Comparison of ENCODE assay signal across 32 cellular contexts in genomic region chr11:70124321-70125061, GRCh38. TPM values are rescaled to one million over a fixed set of nuclear protein-coding genes. Genes with fewer than 3 reads are reported as not detected.
DNase-seq lines count a peak whose midpoint lies in the region; ATAC-seq, FAIRE-seq and TF ChIP-seq lines count a peak whose summit lies in the region.
"Had no signal": no experiment of that assay in that cellular context is flagged by ENCODE, and none has a peak within 500 bp of the region (broad histone marks: within the 10 kb centered on the region; RNA-seq: fewer than 3 reads in every experiment).

No MANE protein-coding gene starts in this region.

- peak overlapping the region in 5 of 11 experiments; percentile 4 to 66 (median 52); a peak in 7 of 22 replicates for H3K9ac ChIP-seq in BLaER1 treated with 17β-estradiol and CSF1 and Interleukin-3, amounts not matched to agents 10 nM and 100 nM
- H3K9ac ChIP-seq in IMR-90 (ENCODE audit: low read depth, low read length) (no peak overlapping the region), kidney (ENCODE audit: low read length in 2 of 2) (no peak overlapping the region)
- H3K9ac ChIP-seq: parathyroid adenoma, SK-N-SH had no signal

- peaks cover 0 to 15% of the 10 kb centered on the region in 2 experiments; a peak in 1 of 4 replicates for H3K79me1 ChIP-seq in IMR-90 (ENCODE audit: low read depth in 1 of 2, low read length in 2 of 2)

- CTCF ChIA-PET in IMR-90 (lab: Yijun Ruan, JAX) = no interaction called here

- no peaks in the 10 kb centered on the region for H3K9me3 ChIP-seq in BLaER1 treated with 17β-estradiol and CSF1 and Interleukin-3, amounts not matched to agents 10 nM and 100 nM (replicated peaks in 1 of 11)
- H3K9me3 ChIP-seq in IMR-90 (ENCODE audit: control insufficient read depth, insufficient read depth, low read length) (no peaks in the 10 kb centered on the region), kidney (ENCODE audit: control insufficient read depth in 1 of 2, low read length in 2 of 2) (no peaks in the 10 kb centered on the region), thoracic aorta (no peaks in the 10 kb centered on the region), mucosa of descending colon (no peaks in the 10 kb centered on the region)
- H3K9me3 ChIP-seq: esophagus squamous epithelium, heart right ventricle, lower lobe of right lung, SK-N-SH, spleen, tibial nerve had no signal

- no peak overlapping the region for H3K4ac ChIP-seq in IMR-90 (ENCODE audit: low read depth, low read length)

- peak overlapping the region; percentile 63 for H2AFZ ChIP-seq in IMR-90 (replicated peaks; ENCODE audit: low read length, poor library complexity)
- H2AFZ ChIP-seq: parathyroid adenoma had no signal

- no peak overlapping the region for H3K56ac ChIP-seq in IMR-90 (ENCODE audit: extremely low read depth, insufficient read depth, low read length)

- H2AK9ac ChIP-seq in IMR-90 (replicated peaks; ENCODE audit: low read depth, low read length, poor library complexity) = peak overlapping the region; percentile 42

- H2BK15ac ChIP-seq in IMR-90 (ENCODE audit: low read depth, low read length) = no peak overlapping the region

- no peaks in the 10 kb centered on the region for H3K36me3 ChIP-seq in BLaER1 treated with 17β-estradiol and CSF1 and Interleukin-3, amounts not matched to agents 10 nM and 100 nM
- H3K36me3 ChIP-seq in IMR-90 (ENCODE audit: control insufficient read depth, insufficient read depth, low read length) = peaks cover 1% of the 10 kb centered on the region; the same call in 1 of the 2 replicates
- H3K36me3 ChIP-seq in kidney (ENCODE audit: control insufficient read depth in 1 of 2, insufficient read depth in 2 of 2, low read length in 2 of 2) = no peaks in the 10 kb centered on the region
- H3K36me3 ChIP-seq in thoracic aorta = peaks cover 5% of the 10 kb centered on the region
- no peaks in the 10 kb centered on the region for H3K36me3 ChIP-seq in mucosa of descending colon (ENCODE audit: low read depth)
- H3K36me3 ChIP-seq: esophagus squamous epithelium, lower lobe of right lung, spleen, tibial nerve had no signal

- TF ChIP-seq POLR2A in IMR-90 (IDR thresholded peaks at IDR 0.05; ENCODE audit: low read depth, low read length) (no peak), lower leg skin (IDR thresholded peaks at IDR 0.05) (no peak)

- H3K27me3 ChIP-seq in BLaER1 treated with 17β-estradiol and CSF1 and Interleukin-3, amounts not matched to agents 10 nM and 100 nM = peaks cover 0 to 20% (median 0%) of the 10 kb centered on the region in 11 experiments; a peak in 6 of 22 replicates
- H3K27me3 ChIP-seq in IMR-90 (ENCODE audit: control insufficient read depth, insufficient read depth, low read length) (no peaks in the 10 kb centered on the region), thoracic aorta (replicated peaks; ENCODE audit: insufficient read depth) (no peaks in the 10 kb centered on the region)
- H3K27me3 ChIP-seq: foreskin keratinocyte, heart right ventricle, tibial nerve had no signal

- DNase-seq in IMR-90 (no peak), kidney (peak; percentile 83), thoracic aorta (ENCODE audit: low spot score) (peak; percentile 69), lower leg skin (ENCODE audit: low spot score in 2 of 2) (no peak), mucosa of descending colon (no peak), SKM-1 treated with dmso at 0.1 percent for 144 hours (lab: John Stamatoyannopoulos, UW; ENCODE audit: unreplicated experiment) (no peak)
- DNase-seq: activated CD4-positive, alpha-beta T cell treated with anti-CD3 and anti-CD28 coated beads, Interleukin-2, amount 50 U/mL, for 4 hours; activated naive CD8-positive, alpha-beta T cell treated with anti-CD3 and anti-CD28 coated beads, Interleukin-2, amount 50 U/mL, for 24 hours; activated T-cell treated with anti-CD3 and anti-CD28 coated beads, Interleukin-2, amount 50 U/mL, for 48 hours; C1 segment of cervical spinal cord; cerebellar nuclear complex; DMS53; esophagus squamous epithelium; GDM1; H9; heart right ventricle; lower lobe of right lung; NCI-H1092; NCI-H1930; NCI-H524; NK-92 treated with Interleukin-12 subunit alpha and Interleukin-12 subunit beta, amount 100 ng/mL, for 24 hours; SK-N-SH; spleen; stimulated activated CD4-positive, alpha-beta T cell treated with anti-CD3 and anti-CD28 coated beads, Interleukin-2, amount 100 ng/mL, for 24 hours had no signal

- H3K27ac ChIP-seq in BLaER1 treated with 17β-estradiol and CSF1 and Interleukin-3, amounts not matched to agents 10 nM and 100 nM = peak overlapping the region in 7 of 11 experiments; percentile 29 to 77 (median 73); a peak in 14 of 22 replicates
- H3K27ac ChIP-seq in IMR-90 (ENCODE audit: insufficient read depth, low read length) (no peak overlapping the region), kidney (ENCODE audit: low read depth in 2 of 2, low read length in 2 of 2) (no peak overlapping the region), thoracic aorta (peak overlapping the region; percentile 49 to 74)
- H3K27ac ChIP-seq: foreskin keratinocyte, lower lobe of right lung, parathyroid adenoma, spleen, tibial nerve had no signal

- no peak overlapping the region for H3K14ac ChIP-seq in IMR-90 (replicated peaks; ENCODE audit: low read depth, low read length)

- dilution Hi-C loops in IMR-90 (cut with HindIII; ENCODE audit: low sequenced_read_pairs, unreplicated experiment) = no loop called here

- in situ Hi-C loops in IMR-90 (cut with MboI; ENCODE audit: low sequenced_read_pairs) = no loop called here

- ATAC-seq in IMR-90 (ENCODE audit: low read depth) (no peak), thoracic aorta (ENCODE audit: insufficient number of reproducible peaks, low FRiP score, low read depth) (peak; percentile 67), mucosa of descending colon (no peak), HG02759 (IDR thresholded peaks at IDR 0.05; ENCODE audit: unreplicated experiment) (no peak)
- ATAC-seq: activated naive CD8-positive, alpha-beta T cell treated with anti-CD3 and anti-CD28 coated beads, Interleukin-2, amount 50 U/mL, for 24 hours; foreskin keratinocyte; lower lobe of right lung had no signal

- no peak overlapping the region for H2BK120ac ChIP-seq in IMR-90 (ENCODE audit: low read depth, low read length)

- no peak overlapping the region for H3K18ac ChIP-seq in IMR-90 (ENCODE audit: low read depth, low read length)

- FAIRE-seq in kidney (lab: Jason Lieb, UNC) = no peak
- FAIRE-seq: TTC549 had no signal

- 92% methylated on average over 12 of the region's 24 CpGs; no CpG with 5 or more reads in 1 of the 2 experiments for WGBS in IMR-90 (ENCODE audit: extremely low coverage in 2 of 2, insufficient read length in 1 of 2), 2 experiments
- 32 to 48% methylated on average over 24 of the region's 24 CpGs for WGBS in lower leg skin, 2 donors

- H4K20me1 ChIP-seq in BLaER1 treated with 17β-estradiol and CSF1 and Interleukin-3, amounts not matched to agents 10 nM and 100 nM = peaks cover 0 to 5% (median 0%) of the 10 kb centered on the region in 11 experiments; a peak in 1 of 22 replicates
- H4K20me1 ChIP-seq in IMR-90 (ENCODE audit: insufficient read depth, low read length) = no peaks in the 10 kb centered on the region

- TF ChIP-seq CTCF in IMR-90 (conservative IDR thresholded peaks at IDR 0.05; ENCODE audit: low read depth, low read length) = no peak
- no peak for TF ChIP-seq CTCF in kidney (IDR thresholded peaks at IDR 0.05; ENCODE audit: borderline replicate concordance, extremely low read depth, insufficient read depth)
- TF ChIP-seq CTCF in thoracic aorta (IDR thresholded peaks at IDR 0.05) = no peak
- no peak for TF ChIP-seq CTCF in lower leg skin (IDR thresholded peaks at IDR 0.05)
- TF ChIP-seq CTCF in mucosa of descending colon (IDR thresholded peaks at IDR 0.05) = no peak

- H3K23ac ChIP-seq in IMR-90 (ENCODE audit: low read depth, low read length) = no peak overlapping the region

- H3K4me1 ChIP-seq in BLaER1 treated with 17β-estradiol and CSF1 and Interleukin-3, amounts not matched to agents 10 nM and 100 nM = peaks cover 11 to 66% (median 57%) of the 10 kb centered on the region in 10 experiments; a peak in 19 of 20 replicates
- peaks cover 17% of the 10 kb centered on the region for H3K4me1 ChIP-seq in IMR-90 (ENCODE audit: control insufficient read depth, insufficient read depth, low read length)
- H3K4me1 ChIP-seq in kidney (ENCODE audit: control insufficient read depth in 1 of 2, insufficient read depth in 1 of 2, low read depth in 1 of 2, low read length in 2 of 2) = no peaks in the 10 kb centered on the region
- peaks cover 27 to 80% of the 10 kb centered on the region in 2 donors for H3K4me1 ChIP-seq in thoracic aorta (ENCODE audit: control insufficient read depth in 1 of 2, low read depth in 2 of 2)
- no peaks in the 10 kb centered on the region for H3K4me1 ChIP-seq in mucosa of descending colon (ENCODE audit: low read depth)
- H3K4me1 ChIP-seq: lower lobe of right lung, parathyroid adenoma had no signal

- H3K4me3 ChIP-seq in BLaER1 treated with 17β-estradiol and CSF1 and Interleukin-3, amounts not matched to agents 10 nM and 100 nM = no peak overlapping the region; a peak in 1 of 20 replicates
- H3K4me3 ChIP-seq in IMR-90 (ENCODE audit: insufficient read depth, low read depth, low read length) = no peak overlapping the region
- no peak overlapping the region for H3K4me3 ChIP-seq in kidney (ENCODE audit: low read length in 2 of 2)
- no peak overlapping the region for H3K4me3 ChIP-seq in thoracic aorta
- H3K4me3 ChIP-seq in lower leg skin (ENCODE audit: low read depth, poor library complexity, severe bottlenecking) = no peak overlapping the region
- no peak overlapping the region for H3K4me3 ChIP-seq in mucosa of descending colon
- H3K4me3 ChIP-seq: esophagus squamous epithelium, heart right ventricle, lower lobe of right lung, spleen, tibial nerve had no signal

- no peak overlapping the region for H2BK5ac ChIP-seq in IMR-90 (ENCODE audit: low read depth, low read length, poor library complexity, severe bottlenecking)

- POLR2A ChIA-PET in IMR-90 (lab: Charles Lee; ENCODE audit: unreplicated experiment) = no interaction called here

- H4K5ac ChIP-seq in IMR-90 (ENCODE audit: low read depth, low read length) = no peak overlapping the region

- H4K91ac ChIP-seq in IMR-90 (ENCODE audit: insufficient read depth, low read depth, low read length) = no peak overlapping the region

- peaks cover 22% of the 10 kb centered on the region; the same call in 1 of the 2 replicates for H3K9me1 ChIP-seq in IMR-90 (ENCODE audit: insufficient read depth, low read length)

- H2AK5ac ChIP-seq in IMR-90 (ENCODE audit: low read depth, low read length) = no peak overlapping the region

- no peak overlapping the region for H4K8ac ChIP-seq in IMR-90 (ENCODE audit: low read depth in 2 of 2, low read length in 2 of 2)

- BruUV-seq in IMR-90 (replicated peaks; lab: Mats Ljungman, UMichigan) = no TSS peak

- TF ChIP-seq RAD21 in IMR-90 (IDR thresholded peaks at IDR 0.05; ENCODE audit: low read length) = no peak

- H2BK20ac ChIP-seq in IMR-90 (ENCODE audit: low read depth, low read length) = no peak overlapping the region

- intact Hi-C loops in IMR-90 (cut with micrococcal nuclease) = no loop called here
- intact Hi-C loops in kidney (cut with DNase I) = no loop called here
- intact Hi-C loops in lower leg skin (cut with DNase I; ENCODE audit: low total_unique reads) = no loop called here
- intact Hi-C loops in mucosa of descending colon (cut with DNase I, micrococcal nuclease) = no loop called here

- H3K4me2 ChIP-seq in BLaER1 treated with 17β-estradiol and CSF1 and Interleukin-3, amounts not matched to agents 10 nM and 100 nM = peak overlapping the region in 10 of 11 experiments; percentile 16 to 86 (median 78); a peak in 19 of 22 replicates
- H3K4me2 ChIP-seq in IMR-90 (ENCODE audit: low read depth, low read length) = no peak overlapping the region
- H3K4me2 ChIP-seq: SK-N-SH had no signal

RNA-seq across cellular contexts. Expression of gene ANO1, which starts 46.4 kb away (rescaled TPM):
- total RNA-seq in IMR-90 (2012; rRNA removed) (4.1 and 4.4 TPM in 2 replicates), kidney (15.1 TPM), thoracic aorta (100 to 1,000 TPM; 122 to 161 TPM), lower leg skin (100 to 1,000 TPM in 1 of 4 donors, 10 to 100 TPM in 3; 55.1 to 106 (median 76.8) TPM), mucosa of descending colon (10 to 100 TPM; 10.7 to 26.6 (median 11.8) TPM)
- polyA plus RNA-seq in IMR-90 (2012; rRNA removed) (8.0 and 10.7 TPM in 2 replicates), kidney (ENCODE audit: insufficient read depth, low read depth, low replicate concordance) (2.0 TPM)
- 3.8 and 9.8 TPM in 2 replicates for polyA plus RNA-seq in IMR-90 (2012; cell fraction: cytosol; rRNA removed)
- polyA plus RNA-seq in IMR-90 (2012; cell fraction: nucleus; rRNA removed; ENCODE audit: low replicate concordance) = 20.0 and 34.3 TPM in 2 replicates
- total RNA-seq: dermis microvascular lymphatic vessel endothelial cell had no signal
- polyA plus RNA-seq: neural cell, SK-N-SH had no signal

Comparison
In these comparisons a context has a peak if more than half of its experiments do, and no peak if none do; other contexts are left out.
1. H3K27ac ChIP-seq: peak in BLaER1 treated with 17β-estradiol and CSF1 and Interleukin-3, amounts not matched to agents 10 nM and 100 nM (7 of 11) and thoracic aorta (2 of 2); none in IMR-90 (single experiment) and kidney (0 of 2).
2. DNase-seq: peak in kidney (single experiment) and thoracic aorta (single experiment); none in IMR-90 (single experiment), lower leg skin (0 of 2), mucosa of descending colon (0 of 3) and SKM-1 treated with dmso at 0.1 percent for 144 hours (single experiment).